ENCODE assay signal across 1 cellular context in the genomic region with DNA sequence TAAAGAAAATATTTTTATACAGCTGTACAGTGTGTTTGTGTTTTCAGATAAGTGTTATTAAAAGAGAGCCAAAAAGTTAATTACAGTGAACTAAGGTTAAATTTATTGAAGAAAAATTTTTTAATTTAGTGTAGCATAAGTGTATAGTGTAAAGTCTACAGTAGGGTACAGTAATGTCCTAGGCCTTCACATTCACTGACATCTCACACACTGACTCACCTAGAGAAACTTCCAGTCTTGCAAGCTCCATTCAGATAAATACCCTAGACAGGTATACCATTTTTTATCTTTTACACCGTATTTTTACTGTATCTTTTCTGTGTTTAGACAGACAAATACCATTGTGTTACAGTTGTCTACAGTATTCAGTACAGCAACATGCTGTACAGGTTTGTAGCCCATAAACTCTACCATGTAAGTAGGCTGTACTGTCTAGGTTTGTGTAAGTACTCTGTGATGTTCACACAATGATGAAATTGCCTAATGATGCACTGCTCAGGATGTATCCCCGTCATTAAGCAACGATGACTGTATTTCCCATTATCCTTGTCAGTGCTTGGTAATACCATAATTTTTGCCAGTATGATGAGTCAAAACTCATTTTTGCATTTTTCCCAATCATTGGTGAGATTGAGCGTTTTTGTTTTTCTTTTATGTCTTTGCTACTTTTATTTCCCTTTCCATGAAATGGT.
TF ChIP-seq lines count a peak whose summit lies in the region.

No MANE protein-coding gene starts in this region.

TF ChIP-seq in H1, 55 proteins besides CTCF, POLR2A, EP300 and RAD21 (continued from another document):
- TF ChIP-seq, protein P1, sequence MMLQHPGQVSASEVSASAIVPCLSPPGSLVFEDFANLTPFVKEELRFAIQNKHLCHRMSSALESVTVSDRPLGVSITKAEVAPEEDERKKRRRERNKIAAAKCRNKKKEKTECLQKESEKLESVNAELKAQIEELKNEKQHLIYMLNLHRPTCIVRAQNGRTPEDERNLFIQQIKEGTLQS (IDR thresholded peaks at IDR 0.05; ENCODE audit: insufficient read depth, low read depth, low read length), result no peak
- TF ChIP-seq POLR2AphosphoS5 (IDR thresholded peaks at IDR 0.05; ENCODE audit: low read depth, low read length) (no peak), CHD2 (IDR thresholded peaks at IDR 0.05; ENCODE audit: low read length) (no peak), HDAC6 (IDR thresholded peaks at IDR 0.05; ENCODE audit: low read depth, low read length) (no peak), TBP (IDR thresholded peaks at IDR 0.05; ENCODE audit: low read depth, low read length) (no peak), TAF7 (optimal IDR thresholded peaks at IDR 0.05; ENCODE audit: borderline replicate concordance, low read depth, low read length) (no peak), KDM5A (IDR thresholded peaks at IDR 0.05; ENCODE audit: low read length) (no peak), EGR1 (IDR thresholded peaks at IDR 0.05; ENCODE audit: borderline replicate concordance, low read depth, low read length) (no peak), GABPA (IDR thresholded peaks at IDR 0.05; ENCODE audit: borderline replicate concordance, insufficient read depth, low read length) (no peak), JUN (IDR thresholded peaks at IDR 0.05; ENCODE audit: low read depth, low read length) (no peak)
